In the genomic region with DNA sequence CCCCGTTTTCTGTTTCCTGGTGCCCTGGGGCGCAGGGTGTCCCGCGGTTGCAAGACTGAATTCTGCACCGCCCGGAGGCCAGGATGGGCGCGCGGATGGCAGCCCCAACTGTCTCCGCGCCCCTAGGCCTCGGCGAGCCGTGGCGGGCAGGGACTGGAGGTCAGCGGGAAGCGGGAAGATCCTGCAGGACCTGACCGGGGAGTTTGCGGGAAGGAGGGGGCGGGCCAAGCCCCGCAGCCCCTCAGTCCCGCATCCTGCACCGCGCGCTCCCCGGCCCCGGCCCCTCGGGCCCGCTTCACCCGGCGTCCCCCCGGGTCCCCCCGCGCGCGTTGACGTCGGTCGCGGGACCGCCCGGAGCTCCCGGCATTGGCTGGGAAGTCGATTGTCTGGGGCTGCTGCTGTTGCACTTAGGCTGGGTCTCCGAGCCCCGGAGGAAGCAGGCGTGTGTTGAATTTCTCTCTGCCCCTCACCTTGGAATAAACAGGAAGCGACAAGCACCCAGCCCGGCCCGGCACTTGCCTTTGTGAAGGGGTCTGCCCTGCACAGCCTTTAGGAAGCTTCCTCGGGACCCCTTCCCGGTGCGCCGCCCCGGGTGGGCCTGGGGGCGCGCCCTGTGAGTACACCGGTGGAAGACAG, we compare ENCODE assay signal across 8 cellular contexts. TPM values are rescaled to one million over a fixed set of nuclear protein-coding genes. Genes with fewer than 3 reads are reported as not detected.
DNase-seq lines count a peak whose midpoint lies in the region; ATAC-seq and TF ChIP-seq lines count a peak whose summit lies in the region.

A gene (plus strand): TSS at position 385 of the 636 bp plus-strand sequence.

- H3K4me2 ChIP-seq in skeletal muscle satellite cell (ENCODE audit: low read length) = peak within 1 kb of the TSS; percentile 82

- H3K4me3 ChIP-seq in astrocyte of the spinal cord (ENCODE audit: low read depth, low read length) (peak within 1 kb of the TSS; percentile 23), iPS-20b (ENCODE audit: low read length) (peak within 1 kb of the TSS; percentile 66), skeletal muscle satellite cell (ENCODE audit: low read length) (peak within 1 kb of the TSS; percentile 54)

- in situ Hi-C loops in SK-MEL-5 (cut with HindIII; ENCODE audit: low pct_unique_long_range_greater_than_20kb, low sequenced_read_pairs) (loop anchor here (25.0 kb wide), 1 partner anchor 419 kb away; no protein-coding TSS in a partner anchor), astrocyte of the spinal cord (cut with HindIII; ENCODE audit: low sequenced_read_pairs) (no loop called here)

- peak; percentile 43 for DNase-seq in DMS53 (lab: John Stamatoyannopoulos, UW)
- no peak for DNase-seq in DMS53 treated with DMSO at 0.1 percent for 48 hours (lab: John Stamatoyannopoulos, UW; ENCODE audit: unreplicated experiment)
- DNase-seq in SK-MEL-5 (ENCODE audit: low read depth, low spot score) = peak; percentile 29
- DNase-seq in astrocyte of the spinal cord (ENCODE audit: low read depth, low spot score) = no peak
- no peak for DNase-seq in hepatic stellate cell (ENCODE audit: low spot score)

- H3K27ac ChIP-seq in iPS-20b (ENCODE audit: low read length) = no peak within 1 kb of the TSS

- H3K27me3 ChIP-seq in iPS-20b (ENCODE audit: insufficient read depth, low read length) = peaks cover 60% of the 10 kb centered on the region
- peaks cover 88% of the 10 kb centered on the region for H3K27me3 ChIP-seq in skeletal muscle satellite cell (ENCODE audit: control insufficient read depth, insufficient read depth, low read length)

- H3K9ac ChIP-seq in iPS-20b (ENCODE audit: low read depth, low read length) (no peak within 1 kb of the TSS), skeletal muscle satellite cell (ENCODE audit: low read depth, low read length) (no peak within 1 kb of the TSS)

- H3K9me3 ChIP-seq in iPS-20b (ENCODE audit: insufficient read depth, low read depth, low read length) = no peaks in the 10 kb centered on the region
- H3K9me3 ChIP-seq in skeletal muscle satellite cell (replicated peaks; ENCODE audit: low read length) = no peaks in the 10 kb centered on the region

- H3K4me1 ChIP-seq in iPS-20b (ENCODE audit: insufficient read depth, low read length) (peaks cover 15% of the 10 kb centered on the region), skeletal muscle satellite cell (ENCODE audit: control insufficient read depth, insufficient read depth, low read length) (no peaks in the 10 kb centered on the region)

- no peak for TF ChIP-seq CTCF in astrocyte of the spinal cord (IDR thresholded peaks at IDR 0.05; ENCODE audit: low read depth, low read length)

- ATAC-seq in HG03571 (IDR thresholded peaks at IDR 0.05; ENCODE audit: unreplicated experiment) = no peak

- no peaks in the 10 kb centered on the region for H3K36me3 ChIP-seq in iPS-20b (ENCODE audit: insufficient read depth, low read depth, low read length)
- H3K36me3 ChIP-seq in skeletal muscle satellite cell (ENCODE audit: insufficient read depth, low read length) = no peaks in the 10 kb centered on the region

RNA-seq across cellular contexts. Expression of the gene that starts here (rescaled TPM):
- total RNA-seq in SK-MEL-5 (2014; rRNA removed; shearing (Covaris generic)) = 12.7 and 15.5 TPM in 2 replicates
- 20.4 and 27.8 TPM in 2 replicates for polyA plus RNA-seq in SK-MEL-5 (2015; cell fraction: cytosol; rRNA removed)
- 7.9 and 12.7 TPM in 2 replicates for polyA plus RNA-seq in SK-MEL-5 (2015; cell fraction: nucleus; rRNA removed)
- total RNA-seq in skeletal muscle satellite cell (2012; rRNA removed) = under 0.01 TPM in 1 of 2 replicates, not detected in the other

Comparison
In these comparisons a context has a peak if more than half of its experiments do, and no peak if none do; other contexts are left out.
1. DNase-seq: peak in DMS53 (single experiment) and SK-MEL-5 (single experiment); none in DMS53 treated with DMSO at 0.1 percent for 48 hours (single experiment), astrocyte of the spinal cord (single experiment) and hepatic stellate cell (single experiment).
2. Peak in every context shown above with its lines, with median percentiles within 50 percentile points of each other: H3K4me3 ChIP-seq.